10 cellular contexts compared by ENCODE assay signal in genomic region chr9:91211919-91212318, GRCh38.
DNase-seq lines count a peak whose midpoint lies in the region; ATAC-seq, FAIRE-seq and TF ChIP-seq lines count a peak whose summit lies in the region.
"Had no signal": no experiment of that assay in that cellular context is flagged by ENCODE, and none has a peak within 500 bp of the region (broad histone marks: within the 10 kb centered on the region; RNA-seq: fewer than 3 reads in every experiment).

No MANE protein-coding gene starts in this region.

- peak; percentile 35 to 47; a peak in 1 of 4 replicates for TF ChIP-seq POLR2A in HepG2 (IDR thresholded peaks at IDR 0.05; ENCODE audit: insufficient read depth in 1 of 2, low read depth in 2 of 2, low read length in 2 of 2)
- TF ChIP-seq POLR2A in stomach (IDR thresholded peaks at IDR 0.05), result no peak

- H3K9me3 ChIP-seq in HepG2 (ENCODE audit: low read length), result no peaks in the 10 kb centered on the region
- no peaks in the 10 kb centered on the region for H3K9me3 ChIP-seq in stomach

- peaks cover 14% of the 10 kb centered on the region for H3K9me3 Mint-ChIP-seq in activated T-cell treated with anti-CD3 and anti-CD28 coated beads, Interleukin-2, amount 50 U/mL, for 24 hours

- no peaks in the 10 kb centered on the region for H3K79me2 ChIP-seq in HepG2 (ENCODE audit: insufficient read depth, low read length)

- POLR2A ChIA-PET in HepG2 (lab: Yijun Ruan, JAX), result interaction anchor here (0.6 to 1.5 kb wide), 4 partner anchors 14 to 149 kb away, joined by 3 to 5 read pairs (median 4); no protein-coding TSS in a partner anchor

- TF ChIP-seq CTCF in HepG2 (CRISPR knock-in tag; IDR thresholded peaks at IDR 0.05), result peak; percentile 21; the same call in 1 of the 2 replicates
- TF ChIP-seq CTCF in stomach (IDR thresholded peaks at IDR 0.05), result no peak

- H4K20me1 ChIP-seq in HepG2 (ENCODE audit: insufficient read depth, low read length), result no peaks in the 10 kb centered on the region

- FAIRE-seq in HepG2 (lab: Jason Lieb, UNC), result peak; percentile 28

- peak overlapping the region; percentile 34 for H3K9ac ChIP-seq in HepG2 (ENCODE audit: insufficient read depth, low read depth, low read length)

- H3K4me1 Mint-ChIP-seq in activated T-cell treated with anti-CD3 and anti-CD28 coated beads, Interleukin-2, amount 50 U/mL, for 24 hours (ENCODE audit: low read depth), result peaks cover 58% of the 10 kb centered on the region

- no peaks in the 10 kb centered on the region for H3K27me3 Mint-ChIP-seq in activated T-cell treated with anti-CD3 and anti-CD28 coated beads, Interleukin-2, amount 50 U/mL, for 24 hours

- no TSS peak for BruUV-seq in HepG2 (replicated peaks; lab: Mats Ljungman, UMichigan)

- H3K36me3 ChIP-seq in HepG2 (replicated peaks in 1 of 2; ENCODE audit: control insufficient read depth in 1 of 2, insufficient read depth in 2 of 2, low read length in 2 of 2) (peaks cover 0 to 1% of the 10 kb centered on the region in 2 experiments; a peak in 1 of 5 replicates), stomach (peaks cover 0 to 5% (median 2%) of the 10 kb centered on the region in 4 donors)

- H3K4me3 Mint-ChIP-seq in activated T-cell treated with anti-CD3 and anti-CD28 coated beads, Interleukin-2, amount 50 U/mL, for 24 hours, result no peak overlapping the region

- TF ChIP-seq EP300 in HepG2 (IDR thresholded peaks at IDR 0.05; ENCODE audit: low read depth in 2 of 2, low read length in 2 of 2) (peak in 1 of 2 experiments; percentile 37; a peak in 2 of 4 replicates), HepG2 (CRISPR knock-in tag; IDR thresholded peaks at IDR 0.05; ENCODE audit: borderline replicate concordance) (no peak; the same call in 1 of the 2 replicates), stomach (IDR thresholded peaks at IDR 0.05) (no peak)

- peak overlapping the region; percentile 51 for H3K4me2 ChIP-seq in HepG2 (ENCODE audit: low read depth, low read length)

- H3K27me3 ChIP-seq in HepG2 (ENCODE audit: control insufficient read depth in 1 of 2, insufficient read depth in 2 of 2, low read length in 2 of 2) (no peaks in the 10 kb centered on the region), stomach (no peaks in the 10 kb centered on the region)

- peak; percentile 87 for ATAC-seq in HepG2
- no peak for ATAC-seq in GM18868 (IDR thresholded peaks at IDR 0.05; ENCODE audit: unreplicated experiment)
- no peak for ATAC-seq in GM18517 (IDR thresholded peaks at IDR 0.05; ENCODE audit: unreplicated experiment)

- CTCF ChIA-PET in HepG2 (lab: Yijun Ruan, JAX; ENCODE audit: low intra/inter-chr PET ratio, low total read pairs), result no interaction called here

- TF ChIP-seq RAD21 in HepG2 (CRISPR knock-in tag; IDR thresholded peaks at IDR 0.05), result no peak

- peak overlapping the region; percentile 92 for H3K27ac Mint-ChIP-seq in activated T-cell treated with anti-CD3 and anti-CD28 coated beads, Interleukin-2, amount 50 U/mL, for 24 hours

- peak overlapping the region in 1 of 3 experiments; percentile 35; a peak in 1 of 6 replicates for H3K4me3 ChIP-seq in HepG2 (replicated peaks in 1 of 3; ENCODE audit: insufficient read depth in 1 of 3, low read depth in 2 of 3, low read length in 3 of 3)
- peak overlapping the region; percentile 3 to 11 (median 6) for H3K4me3 ChIP-seq in stomach

- H2AFZ ChIP-seq in HepG2 (ENCODE audit: low read length), result no peak overlapping the region

- in situ Hi-C loops in HepG2 (cut with HindIII; ENCODE audit: extremely low pct_ligation_motif_present, low pct_unique_long_range_greater_than_20kb), result no loop called here

- H3K4me1 ChIP-seq in HepG2 (ENCODE audit: insufficient read depth, low read length), result peaks cover 65% of the 10 kb centered on the region
- H3K4me1 ChIP-seq in stomach, result peaks cover 22 to 43% (median 35%) of the 10 kb centered on the region in 4 donors

- intact Hi-C loops in HepG2 (cut with micrococcal nuclease; ENCODE audit: unreplicated experiment) (no loop called here), stomach (cut with DNase I; ENCODE audit: low total_unique reads) (no loop called here)

- H3K27ac ChIP-seq in HepG2 (ENCODE audit: extremely low read length, insufficient read depth, low read length) (peak overlapping the region; percentile 63), stomach (peak overlapping the region; percentile 57 to 89 (median 80))

- peaks cover 60% of the 10 kb centered on the region for H3K36me3 Mint-ChIP-seq in activated T-cell treated with anti-CD3 and anti-CD28 coated beads, Interleukin-2, amount 50 U/mL, for 24 hours (ENCODE audit: low read depth)

- 31% methylated on average over 5 of the region's 5 CpGs for WGBS in HepG2 (ENCODE audit: low lambda C conversion rate)
- WGBS in stomach, 5 donors, result 28 to 56% (median 45%) methylated on average over 5 of the region's 5 CpGs

- no peak for DNase-seq in activated T-cell treated with anti-CD3 and anti-CD28 coated beads, Interleukin-2, amount 50 U/mL, for 24 hours
- DNase-seq in activated T-cell treated with anti-CD3 and anti-CD28 coated beads, Interleukin-2, amount 50 U/mL, for 1 hour, result no peak
- peak; percentile 10 for DNase-seq in activated effector memory CD4-positive, alpha-beta T cell treated with Interleukin-2 at 50 U/mL for 16 hours
- DNase-seq in HepG2 (ENCODE audit: low spot score), result peak; percentile 72
- DNase-seq in stomach, result peak; percentile 44
- DNase-seq in OCI-M2 (lab: John Stamatoyannopoulos, UW; ENCODE audit: unreplicated experiment), result no peak
- DNase-seq: KG1, NCI-H510A treated with DMSO at 0.1 percent for 48 hours had no signal

TF ChIP-seq in HepG2, 621 proteins besides CTCF, POLR2A, EP300 and RAD21 (continues in another document):
- no peak for TF ChIP-seq MIXL1 (CRISPR knock-in tag; IDR thresholded peaks at IDR 0.05)
- no peak for TF ChIP-seq ZNF496 (CRISPR knock-in tag; IDR thresholded peaks at IDR 0.05; ENCODE audit: insufficient replicate concordance)
- no peak for TF ChIP-seq FOXJ3 (CRISPR knock-in tag; IDR thresholded peaks at IDR 0.05; ENCODE audit: borderline replicate concordance)
- peak; percentile 33; the same call in 1 of the 2 replicates for TF ChIP-seq UBTF (CRISPR knock-in tag; IDR thresholded peaks at IDR 0.05)
- 0 out of 2 replicates have a peak, but pooled peaks have one; percentile 14 for TF ChIP-seq ZFX (CRISPR knock-in tag; IDR thresholded peaks at IDR 0.05; ENCODE audit: low read depth)
- TF ChIP-seq SPEN (CRISPR knock-in tag; IDR thresholded peaks at IDR 0.05; ENCODE audit: low read depth), result no peak
- TF ChIP-seq ZGPAT (CRISPR knock-in tag; IDR thresholded peaks at IDR 0.05), result peak; percentile 32; the same call in 1 of the 2 replicates
- peak; percentile 5; the same call in 1 of the 2 replicates for TF ChIP-seq FOXA3 (CRISPR knock-in tag; IDR thresholded peaks at IDR 0.05)
- TF ChIP-seq PREB (CRISPR knock-in tag; IDR thresholded peaks at IDR 0.05), result no peak
- peak; percentile 34; the same call in 1 of the 2 replicates for TF ChIP-seq FOSL2 (CRISPR knock-in tag; IDR thresholded peaks at IDR 0.05)
- peak; percentile 56; the same call in 1 of the 2 replicates for TF ChIP-seq RBFOX2 (IDR thresholded peaks at IDR 0.05; ENCODE audit: low read depth, low read length)
- no peak for TF ChIP-seq NR2F1 (CRISPR knock-in tag; IDR thresholded peaks at IDR 0.05)
- no peak for TF ChIP-seq ZNF275 (CRISPR knock-in tag; IDR thresholded peaks at IDR 0.05; ENCODE audit: borderline replicate concordance)

Comparison
In these comparisons a context has a peak if more than half of its experiments do, and no peak if none do; other contexts are left out.
1. DNase-seq: peak in activated effector memory CD4-positive, alpha-beta T cell treated with Interleukin-2 at 50 U/mL for 16 hours (single experiment), HepG2 (single experiment) and stomach (single experiment); none in activated T-cell treated with anti-CD3 and anti-CD28 coated beads, Interleukin-2, amount 50 U/mL, for 24 hours (single experiment), activated T-cell treated with anti-CD3 and anti-CD28 coated beads, Interleukin-2, amount 50 U/mL, for 1 hour (single experiment) and OCI-M2 (single experiment).
2. POLR2A ChIP-seq: peak in HepG2 (2 of 2); none in stomach (0 of 4).